In genomic region chr20:60046436-60046835, GRCh38 we compare ENCODE assay signal across 2 cellular contexts.
TF ChIP-seq lines count a peak whose summit lies in the region.

No MANE protein-coding gene starts in this region.

TF ChIP-seq in liver, 16 proteins besides CTCF, POLR2A, EP300 and RAD21:
- no peak for TF ChIP-seq RXRA (IDR thresholded peaks at IDR 0.05)
- no peak for TF ChIP-seq ATF3 (IDR thresholded peaks at IDR 0.05)
- no peak for TF ChIP-seq ZBTB33 (IDR thresholded peaks at IDR 0.05)
- no peak for TF ChIP-seq REST (IDR thresholded peaks at IDR 0.05)
- TF ChIP-seq FOXA2 (IDR thresholded peaks at IDR 0.05) = no peak
- TF ChIP-seq FOXA1 (IDR thresholded peaks at IDR 0.05) = no peak
- TF ChIP-seq NR2F2 (IDR thresholded peaks at IDR 0.05) = no peak
- no peak for TF ChIP-seq HNF4A (conservative IDR thresholded peaks at IDR 0.05)
- no peak for TF ChIP-seq YY1 (IDR thresholded peaks at IDR 0.05)
- no peak for TF ChIP-seq TAF1 (conservative IDR thresholded peaks at IDR 0.05)
- no peak for TF ChIP-seq JUND (IDR thresholded peaks at IDR 0.05)
- no peak for TF ChIP-seq MAX (IDR thresholded peaks at IDR 0.05)
- TF ChIP-seq SP1 (IDR thresholded peaks at IDR 0.05) = no peak
- TF ChIP-seq HNF4G (IDR thresholded peaks at IDR 0.05) = no peak
- TF ChIP-seq GABPA (IDR thresholded peaks at IDR 0.05 in 1 of 2, conservative IDR thresholded peaks at IDR 0.05 in 1 of 2) = no peak
- no peak for TF ChIP-seq EGR1 (IDR thresholded peaks at IDR 0.05; ENCODE audit: low read depth in 2 of 2)

TF ChIP-seq in HepG2, 621 proteins besides CTCF, POLR2A, EP300 and RAD21:
- TF ChIP-seq ZNF160 (CRISPR knock-in tag; IDR thresholded peaks at IDR 0.05) (no peak), SIN3B (IDR thresholded peaks at IDR 0.05; ENCODE audit: low read length) (no peak)
